Comparison of ENCODE assay signal across 9 cellular contexts in genomic region chr12:663293-663871, GRCh38. TPM values are rescaled to one million over a fixed set of nuclear protein-coding genes. Genes with fewer than 3 reads are reported as not detected.
DNase-seq lines count a peak whose midpoint lies in the region; ATAC-seq and TF ChIP-seq lines count a peak whose summit lies in the region.
"Had no signal": no experiment of that assay in that cellular context is flagged by ENCODE, and none has a peak within 500 bp of the region (broad histone marks: within the 10 kb centered on the region; RNA-seq: fewer than 3 reads in every experiment).

Gene NINJ2 (minus strand): TSS chr12:663445. CDS start chr12:663360, 85 bp downstream.

- peaks cover 6% of the 10 kb centered on the region for H3K27me3 Mint-ChIP-seq in activated CD8-positive, alpha-beta memory T cell treated with anti-CD3 and anti-CD28 coated beads, Interleukin-2, amount 10 ng/mL, durations not matched to agents 7 days and 5 days
- H3K27me3 Mint-ChIP-seq in brain (peaks cover 12% of the 10 kb centered on the region), progenitor cell of endocrine pancreas (peaks cover 36% of the 10 kb centered on the region)
- H3K27me3 Mint-ChIP-seq: activated B cell treated with CpG ODN at 0.5 μM for 24 hours had no signal

- H3K27ac Mint-ChIP-seq in activated CD8-positive, alpha-beta memory T cell treated with anti-CD3 and anti-CD28 coated beads, Interleukin-2, amount 10 ng/mL, durations not matched to agents 7 days and 5 days = peak within 1 kb of the TSS; percentile 31
- H3K27ac Mint-ChIP-seq in brain (peak within 1 kb of the TSS in 3 of 5 experiments; percentile 10 to 60 (median 33)), progenitor cell of endocrine pancreas (no peak within 1 kb of the TSS)

- no peak for TF ChIP-seq CTCF in brain (conservative IDR thresholded peaks at IDR 0.05)
- TF ChIP-seq CTCF in lung (IDR thresholded peaks at IDR 0.05; ENCODE audit: control extremely low read depth, extremely low read depth) = no peak
- no peak for TF ChIP-seq CTCF in suprapubic skin (IDR thresholded peaks at IDR 0.05)
- TF ChIP-seq CTCF in progenitor cell of endocrine pancreas (IDR thresholded peaks at IDR 0.05; ENCODE audit: unreplicated experiment) = no peak

- H3K4me1 Mint-ChIP-seq in activated CD8-positive, alpha-beta memory T cell treated with anti-CD3 and anti-CD28 coated beads, Interleukin-2, amount 10 ng/mL, durations not matched to agents 7 days and 5 days = peaks cover 35% of the 10 kb centered on the region
- H3K4me1 Mint-ChIP-seq in brain = peaks cover 20% of the 10 kb centered on the region
- peaks cover 11% of the 10 kb centered on the region for H3K4me1 Mint-ChIP-seq in progenitor cell of endocrine pancreas (ENCODE audit: low read depth)

- H3K27me3 ChIP-seq in lung (ENCODE audit: control insufficient read depth, insufficient read depth) (no peaks in the 10 kb centered on the region), suprapubic skin (no peaks in the 10 kb centered on the region)

- H3K4me3 Mint-ChIP-seq in activated CD8-positive, alpha-beta memory T cell treated with anti-CD3 and anti-CD28 coated beads, Interleukin-2, amount 10 ng/mL, durations not matched to agents 7 days and 5 days = no peak within 1 kb of the TSS
- H3K4me3 Mint-ChIP-seq in brain (peak within 1 kb of the TSS in 3 of 5 experiments; percentile 8 to 30 (median 17)), progenitor cell of endocrine pancreas (ENCODE audit: low read depth) (no peak within 1 kb of the TSS)
- H3K4me3 Mint-ChIP-seq: activated B cell treated with CpG ODN at 0.5 μM for 24 hours had no signal

- ATAC-seq in activated CD8-positive, alpha-beta memory T cell treated with anti-CD3 and anti-CD28 coated beads, Interleukin-2, amount 10 ng/mL, durations not matched to agents 7 days and 5 days = no peak
- no peak for ATAC-seq in lung (ENCODE audit: insufficient read depth, low FRiP score)
- no peak for ATAC-seq in HG02623 (IDR thresholded peaks at IDR 0.05; ENCODE audit: unreplicated experiment)

- H3K4me3 ChIP-seq in lung (no peak within 1 kb of the TSS), suprapubic skin (peak within 1 kb of the TSS; percentile 8)

- no peaks in the 10 kb centered on the region for H3K9me3 Mint-ChIP-seq in activated CD8-positive, alpha-beta memory T cell treated with anti-CD3 and anti-CD28 coated beads, Interleukin-2, amount 10 ng/mL, durations not matched to agents 7 days and 5 days (ENCODE audit: low read depth)
- H3K9me3 Mint-ChIP-seq in brain (no peaks in the 10 kb centered on the region), progenitor cell of endocrine pancreas (ENCODE audit: low read depth) (no peaks in the 10 kb centered on the region)
- H3K9me3 Mint-ChIP-seq: activated B cell treated with CpG ODN at 0.5 μM for 24 hours had no signal

- H3K9me3 ChIP-seq in lung (ENCODE audit: control insufficient read depth in 2 of 2, insufficient read depth in 1 of 2, low read length in 1 of 2) (no peaks in the 10 kb centered on the region), suprapubic skin (no peaks in the 10 kb centered on the region)

- H3K4me1 ChIP-seq in lung (ENCODE audit: control insufficient read depth in 2 of 2, insufficient read depth in 2 of 2, low read length in 2 of 2) (peaks cover 4 to 7% of the 10 kb centered on the region in 2 donors), suprapubic skin (peaks cover 22% of the 10 kb centered on the region)

- no peaks in the 10 kb centered on the region for H3K36me3 Mint-ChIP-seq in activated CD8-positive, alpha-beta memory T cell treated with anti-CD3 and anti-CD28 coated beads, Interleukin-2, amount 10 ng/mL, durations not matched to agents 7 days and 5 days
- H3K36me3 Mint-ChIP-seq in brain (no peaks in the 10 kb centered on the region), progenitor cell of endocrine pancreas (ENCODE audit: insufficient read depth) (no peaks in the 10 kb centered on the region)

- TF ChIP-seq POLR2A in suprapubic skin (IDR thresholded peaks at IDR 0.05) = no peak

- CTCF ChIA-PET in activated CD8-positive, alpha-beta memory T cell treated with anti-CD3 and anti-CD28 coated beads, Interleukin-2, amount 10 ng/mL, durations not matched to agents 7 days and 5 days (lab: Charles Lee) = interaction anchor here (1.4 to 2.7 kb wide), 4 partner anchors 9 to 87 kb away, joined by 3 to 8 read pairs (median 5); no protein-coding TSS in a partner anchor

- no peaks in the 10 kb centered on the region for H3K36me3 ChIP-seq in lung (ENCODE audit: control insufficient read depth in 2 of 2, insufficient read depth in 2 of 2, low read length in 2 of 2)
- no peaks in the 10 kb centered on the region for H3K36me3 ChIP-seq in suprapubic skin

- H3K27ac ChIP-seq in lung (ENCODE audit: low read depth in 1 of 2, low read length in 1 of 2) (peak within 1 kb of the TSS in 1 of 2 donors; percentile 30), suprapubic skin (peak within 1 kb of the TSS; percentile 7)

- TF ChIP-seq EP300 in suprapubic skin (IDR thresholded peaks at IDR 0.05) = no peak

- 72 to 76% methylated on average over 17 of the region's 17 CpGs for WGBS in lung, 2 donors
- 46% methylated on average over 17 of the region's 17 CpGs for WGBS in suprapubic skin

- DNase-seq in activated CD8-positive, alpha-beta memory T cell treated with anti-CD3 and anti-CD28 coated beads, Interleukin-2, amount 10 ng/mL, durations not matched to agents 7 days and 5 days = no peak
- no peak for DNase-seq in activated CD8-positive, alpha-beta memory T cell treated with anti-CD3 and anti-CD28 coated beads for 24 hours
- DNase-seq in lung (ENCODE audit: low spot score) = no peak
- no peak for DNase-seq in suprapubic skin (ENCODE audit: low spot score in 2 of 2)
- no peak for DNase-seq in NCI-H1092 (lab: John Stamatoyannopoulos, UW)
- DNase-seq in progenitor cell of endocrine pancreas (ENCODE audit: low spot score, unreplicated experiment) = no peak
- DNase-seq: activated B cell treated with CpG ODN at 0.5 μM for 24 hours had no signal

RNA-seq across cellular contexts. Expression of gene NINJ2, which starts in this region (rescaled TPM):
- total RNA-seq in activated CD8-positive, alpha-beta memory T cell treated with anti-CD3 and anti-CD28 coated beads, Interleukin-2, amount 10 ng/mL, durations not matched to agents 7 days and 5 days = 1 to 10 TPM; 6.8 to 7.4 TPM
- polyA plus RNA-seq in brain (ENCODE audit: insufficient read depth, low read depth, low replicate concordance) (26.6 TPM), lung (10 to 100 TPM; 14.6 to 28.4 TPM)
- total RNA-seq in lung (10 to 100 TPM in 1 of 2 donors, 1 to 10 TPM in 1; 5.8 to 14.0 TPM), suprapubic skin (10 to 100 TPM in 2 of 4 donors, 1 to 10 TPM in 2; 7.6 to 20.9 (median 12.6) TPM), progenitor cell of endocrine pancreas (3.0 and 4.0 TPM in 2 replicates)

Comparison
In these comparisons a context has a peak if more than half of its experiments do, and no peak if none do; other contexts are left out.
1. H3K4me3 Mint-ChIP-seq: peak in brain (3 of 5); none in activated CD8-positive, alpha-beta memory T cell treated with anti-CD3 and anti-CD28 coated beads, Interleukin-2, amount 10 ng/mL, durations not matched to agents 7 days and 5 days (single experiment) and progenitor cell of endocrine pancreas (single experiment).